Comparison of ENCODE assay signal across 9 cellular contexts in genomic region chr2:157874997-157875719, GRCh38. TPM values are rescaled to one million over a fixed set of nuclear protein-coding genes. Genes with fewer than 3 reads are reported as not detected.
DNase-seq lines count a peak whose midpoint lies in the region; ATAC-seq, FAIRE-seq and TF ChIP-seq lines count a peak whose summit lies in the region.
"Had no signal": no experiment of that assay in that cellular context is flagged by ENCODE, and none has a peak within 500 bp of the region (broad histone marks: within the 10 kb centered on the region; RNA-seq: fewer than 3 reads in every experiment).

No MANE protein-coding gene starts in this region.

- peaks cover 34% of the 10 kb centered on the region for H3K79me2 ChIP-seq in K562 (ENCODE audit: control insufficient read depth, insufficient read depth, low read length)

- peak overlapping the region; percentile 80 for H2AFZ ChIP-seq in K562 (ENCODE audit: low read depth, low read length)

- TF ChIP-seq CTCF in K562 (IDR thresholded peaks at IDR 0.05 in 2 of 3, conservative IDR thresholded peaks at IDR 0.05 in 1 of 3; ENCODE audit: insufficient read depth in 2 of 3, low read depth in 1 of 3, low read length in 3 of 3) = no peak

- no peaks in the 10 kb centered on the region for H3K9me1 ChIP-seq in K562 (ENCODE audit: control insufficient read depth, insufficient read depth, low read length)

- H3K4me1 ChIP-seq in K562 (replicated peaks in 1 of 2; ENCODE audit: control insufficient read depth in 2 of 2, insufficient read depth in 2 of 2, low read length in 2 of 2) = peaks cover 8 to 19% of the 10 kb centered on the region in 2 experiments
- H3K4me1 ChIP-seq in iPS-15b (ENCODE audit: control insufficient read depth, insufficient read depth, low read length) = peaks cover 13% of the 10 kb centered on the region

- H3K36me3 ChIP-seq in K562 (ENCODE audit: control insufficient read depth, insufficient read depth, low read length) (no peaks in the 10 kb centered on the region), iPS-15b (ENCODE audit: control insufficient read depth, insufficient read depth, low read length) (no peaks in the 10 kb centered on the region)

- peak; percentile 65 for FAIRE-seq in K562 (lab: Jason Lieb, UNC)
- no peak for FAIRE-seq in RCC 7860 (lab: Jason Lieb, UNC)
- FAIRE-seq: GM18507 had no signal

- peak; percentile 14 to 32 for DNase-seq in activated CD4-positive, alpha-beta T cell treated with anti-CD3 and anti-CD28 coated beads for 4 hours
- no peak for DNase-seq in activated CD4-positive, alpha-beta T cell treated with anti-CD3 and anti-CD28 coated beads, Interleukin-2, amount 50 U/mL, for 4 hours
- DNase-seq in OCI-M1 (lab: John Stamatoyannopoulos, UW) (peak; percentile 68), K562 (ENCODE audit: extremely low read depth in 1 of 4, low spot score in 3 of 4) (peak; percentile 15 to 65 (median 32)), sciatic nerve (ENCODE audit: low spot score) (peak; percentile 68), RCC 7860 (ENCODE audit: low spot score) (no peak), NCI-H2107 treated with DMSO at 0.1 percent for 48 hours (lab: John Stamatoyannopoulos, UW; ENCODE audit: unreplicated experiment) (no peak)

- peak overlapping the region; percentile 83 to 89 for H3K9ac ChIP-seq in K562 (ENCODE audit: insufficient read depth in 1 of 2, low read depth in 2 of 2, low read length in 2 of 2)
- peak overlapping the region; percentile 28 for H3K9ac ChIP-seq in iPS-15b (ENCODE audit: low read depth, low read length)

- intact Hi-C loops in K562 (cut with micrococcal nuclease) = loop anchor here (1.0 to 10.0 kb wide), 2 partner anchors 89 to 130 kb away; no protein-coding TSS in a partner anchor
- intact Hi-C loops in sciatic nerve (cut with DNase I) = no loop called here

- in situ Hi-C loops in K562 (cut with MboI) = no loop called here

- POLR2A ChIA-PET in K562 (lab: Yijun Ruan, JAX) = interaction anchor here (0.8 to 2.9 kb wide), 12 partner anchors 8 to 117 kb away, joined by 3 to 16 read pairs (median 4); no protein-coding TSS in a partner anchor

- TF ChIP-seq POLR2A in K562 (conservative IDR thresholded peaks at IDR 0.05) = no peak

- TF ChIP-seq EP300 in K562 (IDR thresholded peaks at IDR 0.05; ENCODE audit: low read length) = 0 out of 2 replicates have a peak, but pooled peaks have one; percentile 4

- H3K9me3 ChIP-seq in K562 (replicated peaks; ENCODE audit: control insufficient read depth, insufficient read depth, low read depth, low read length) (no peaks in the 10 kb centered on the region), iPS-15b (ENCODE audit: control insufficient read depth, insufficient read depth, low read length) (no peaks in the 10 kb centered on the region)

- WGBS in K562 (ENCODE audit: insufficient coverage, low coverage, missing lambda C conversion rate) = 2% methylated on average over 25 of the region's 25 CpGs

- H3K27ac ChIP-seq in K562 (ENCODE audit: extremely low read depth, low read depth, low read length) = peak overlapping the region; percentile 73

- peak overlapping the region; percentile 90 for H3K4me2 ChIP-seq in K562 (ENCODE audit: insufficient read depth, low read length)

- H3K27me3 ChIP-seq in K562 (ENCODE audit: control insufficient read depth in 2 of 2, insufficient read depth in 2 of 2, low read length in 2 of 2) (no peaks in the 10 kb centered on the region), iPS-15b (ENCODE audit: control insufficient read depth, insufficient read depth, low read length) (peaks cover 7% of the 10 kb centered on the region)

- CTCF ChIA-PET in K562 (lab: Yijun Ruan, JAX; ENCODE audit: low intra/inter-chr PET ratio) = interaction anchor here (0.5 kb wide), 1 partner anchor 132 kb away, joined by 3 read pairs; no protein-coding TSS in a partner anchor

- H3K4me3 ChIP-seq in K562 (peak overlapping the region; percentile 67), iPS-15b (ENCODE audit: low read depth, low read length) (peak overlapping the region; percentile 80)

- H4K20me1 ChIP-seq in K562 (replicated peaks; ENCODE audit: control insufficient read depth, insufficient read depth, low read length) = no peaks in the 10 kb centered on the region

- TF ChIP-seq RAD21 in K562 (CRISPR knock-in tag; conservative IDR thresholded peaks at IDR 0.05 in 1 of 2, IDR thresholded peaks at IDR 0.05 in 1 of 2) = no peak

- BruUV-seq in K562 (replicated peaks; lab: Mats Ljungman, UMichigan) = no TSS peak

- peak; percentile 35 for ATAC-seq in K562
- ATAC-seq in sciatic nerve = peak; percentile 81

TF ChIP-seq in K562, 482 proteins besides CTCF, POLR2A, EP300 and RAD21 (continues in another document):
- TF ChIP-seq BHLHE40 (IDR thresholded peaks at IDR 0.05; ENCODE audit: low read length) = no peak
- TF ChIP-seq RAD51 (IDR thresholded peaks at IDR 0.05; ENCODE audit: borderline replicate concordance, low read depth) = 0 out of 2 replicates have a peak, but pooled peaks have one; percentile 1
- TF ChIP-seq ZNF263 (CRISPR knock-in tag; IDR thresholded peaks at IDR 0.05; ENCODE audit: borderline replicate concordance) = peak; percentile 66
- peak; percentile 68 for TF ChIP-seq EGR1 (conservative IDR thresholded peaks at IDR 0.05)
- TF ChIP-seq KDM2B (CRISPR knock-in tag; IDR thresholded peaks at IDR 0.05) = no peak
- no peak for TF ChIP-seq FOXP1 (CRISPR knock-in tag; IDR thresholded peaks at IDR 0.05)
- TF ChIP-seq, protein P1, sequence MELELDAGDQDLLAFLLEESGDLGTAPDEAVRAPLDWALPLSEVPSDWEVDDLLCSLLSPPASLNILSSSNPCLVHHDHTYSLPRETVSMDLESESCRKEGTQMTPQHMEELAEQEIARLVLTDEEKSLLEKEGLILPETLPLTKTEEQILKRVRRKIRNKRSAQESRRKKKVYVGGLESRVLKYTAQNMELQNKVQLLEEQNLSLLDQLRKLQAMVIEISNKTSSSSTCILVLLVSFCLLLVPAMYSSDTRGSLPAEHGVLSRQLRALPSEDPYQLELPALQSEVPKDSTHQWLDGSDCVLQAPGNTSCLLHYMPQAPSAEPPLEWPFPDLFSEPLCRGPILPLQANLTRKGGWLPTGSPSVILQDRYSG (tag; conservative IDR thresholded peaks at IDR 0.05; ENCODE audit: low read depth) = no peak
- TF ChIP-seq CHD1 (IDR thresholded peaks at IDR 0.05; ENCODE audit: low read length) = peak; percentile 25
- no peak for TF ChIP-seq FOSL1 (tag; conservative IDR thresholded peaks at IDR 0.05)
- TF ChIP-seq HIVEP1 (CRISPR knock-in tag; IDR thresholded peaks at IDR 0.05) = no peak
- no peak for TF ChIP-seq DACH1 (IDR thresholded peaks at IDR 0.05; ENCODE audit: partially characterized antibody)
- peak in 1 of 2 experiments; percentile 11; a peak in 1 of 4 replicates for TF ChIP-seq SIN3A (IDR thresholded peaks at IDR 0.05; ENCODE audit: borderline replicate concordance in 2 of 2, control insufficient read depth in 1 of 2, low read depth in 2 of 2, low read length in 2 of 2)
- TF ChIP-seq SMARCE1 (IDR thresholded peaks at IDR 0.05) = 0 out of 2 replicates have a peak, but pooled peaks have one; percentile 19
- TF ChIP-seq ZNF398 (CRISPR knock-in tag; IDR thresholded peaks at IDR 0.05) = no peak
- peak; percentile 88 for TF ChIP-seq LCOR (CRISPR knock-in tag; IDR thresholded peaks at IDR 0.05)

RNA-seq across cellular contexts. Expression of gene ACVR1, which starts 1.0 kb away (rescaled TPM):
- 38.7 and 52.9 TPM in 2 replicates for total RNA-seq in K562 (2011; cell fraction: chromatin; rRNA removed; ENCODE audit: low replicate concordance)
- 26.2 and 27.5 TPM in 2 replicates for total RNA-seq in K562 (2011; cell fraction: nucleolus; rRNA removed)
- total RNA-seq in K562 (2011; cell fraction: nucleoplasm; rRNA removed) = 35.6 and 47.0 TPM in 2 replicates
- total RNA-seq in K562 (2014; rRNA removed) (4.3 and 4.4 TPM in 2 replicates), K562 (2014; rRNA removed; fragmentation: Illumina TruSeq; extraction: Trizol) (6.8 and 6.9 TPM in 2 replicates), K562 (2015; rRNA removed; fragmentation: Illumina TruSeq; extraction: Trizol) (3.8 and 4.5 TPM in 2 replicates), K562 (2021) (12.0 and 14.3 TPM in 2 replicates), sciatic nerve (35.5 TPM)
- polyA plus RNA-seq in K562 (2011; rRNA removed) (11.4 and 14.2 TPM in 2 replicates), K562 (2014; fragmentation: Illumina TruSeq; extraction: Trizol) (12.9 and 13.0 TPM in 2 replicates), K562 (2014; fragmentation: Nextera tagmentation; extraction: Ambion mirVana) (1 to 10 TPM; 4.7 to 7.9 TPM), K562 (2014; rRNA removed) (5.9 and 6.8 TPM in 2 replicates)
- 6.6 and 10.6 TPM in 2 replicates for polyA plus RNA-seq in K562 (2011; cell fraction: cytosol; rRNA removed)
- 12.8 and 15.9 TPM in 2 replicates for polyA plus RNA-seq in K562 (2011; cell fraction: nucleus; rRNA removed)
- 8.5 and 14.6 TPM in 2 replicates for polyA plus RNA-seq in K562 (2012)
- polyA minus RNA-seq in K562 (2011; rRNA and poly(A)+ RNA removed) = 21.8 and 29.3 TPM in 2 replicates
- 10.3 and 12.3 TPM in 2 replicates for polyA minus RNA-seq in K562 (2011; cell fraction: cytosol; rRNA and poly(A)+ RNA removed)
- 14.8 and 26.1 TPM in 2 replicates for polyA minus RNA-seq in K562 (2011; cell fraction: nucleus; rRNA and poly(A)+ RNA removed)

Comparison
In these comparisons a context has a peak if more than half of its experiments do, and no peak if none do; other contexts are left out.
1. DNase-seq: peak in activated CD4-positive, alpha-beta T cell treated with anti-CD3 and anti-CD28 coated beads for 4 hours (2 of 2), OCI-M1 (single experiment), K562 (4 of 4) and sciatic nerve (single experiment); none in activated CD4-positive, alpha-beta T cell treated with anti-CD3 and anti-CD28 coated beads, Interleukin-2, amount 50 U/mL, for 4 hours (0 of 2), RCC 7860 (single experiment) and NCI-H2107 treated with DMSO at 0.1 percent for 48 hours (single experiment).